Comparison of ENCODE assay signal across 9 cellular contexts in genomic region chr22:28116261-28116673, GRCh38.
DNase-seq lines count a peak whose midpoint lies in the region; ATAC-seq, FAIRE-seq and TF ChIP-seq lines count a peak whose summit lies in the region.
"Had no signal": no experiment of that assay in that cellular context is flagged by ENCODE, and none has a peak within 500 bp of the region (broad histone marks: within the 10 kb centered on the region; RNA-seq: fewer than 3 reads in every experiment).

No MANE protein-coding gene starts in this region.

- ATAC-seq in thoracic aorta (ENCODE audit: insufficient number of reproducible peaks, low FRiP score, low read depth) (peak; percentile 40), HG02852 (IDR thresholded peaks at IDR 0.05; ENCODE audit: unreplicated experiment) (no peak), HG02973 (IDR thresholded peaks at IDR 0.05; ENCODE audit: unreplicated experiment) (no peak)

- no peaks in the 10 kb centered on the region for H3K27me3 ChIP-seq in bronchial epithelial cell (ENCODE audit: control insufficient read depth, insufficient read depth, low read length)
- no peaks in the 10 kb centered on the region for H3K27me3 ChIP-seq in thoracic aorta (replicated peaks; ENCODE audit: insufficient read depth)

- DNase-seq in HS-5 (ENCODE audit: low read depth) (peak; percentile 88), bronchial epithelial cell (ENCODE audit: low read depth) (peak; percentile 97), kidney glomerular epithelial cell (lab: John Stamatoyannopoulos, UW) (peak; percentile 100), thoracic aorta (ENCODE audit: low spot score) (peak; percentile 25), SIG-M5 treated with dmso at 0.1 percent for 504 hours (lab: John Stamatoyannopoulos, UW; ENCODE audit: unreplicated experiment) (no peak), putamen (ENCODE audit: low spot score) (no peak)
- DNase-seq: NCI-H1105 had no signal

- H3K36me3 ChIP-seq in bronchial epithelial cell (ENCODE audit: control insufficient read depth, insufficient read depth, low read length), result no peaks in the 10 kb centered on the region
- H3K36me3 ChIP-seq in thoracic aorta, result no peaks in the 10 kb centered on the region

- H3K27ac ChIP-seq in thoracic aorta, result peak overlapping the region; percentile 76 to 85

- H3K9me3 ChIP-seq in thoracic aorta, result no peaks in the 10 kb centered on the region

- peak; percentile 75 for FAIRE-seq in bronchial epithelial cell (lab: Jason Lieb, UNC)

- peaks cover 16 to 64% of the 10 kb centered on the region in 2 donors for H3K4me1 ChIP-seq in thoracic aorta (ENCODE audit: control insufficient read depth in 1 of 2, low read depth in 2 of 2)

- H3K4me3 ChIP-seq in bronchial epithelial cell (ENCODE audit: low read depth, low read length) (no peak overlapping the region), thoracic aorta (no peak overlapping the region)

- TF ChIP-seq CTCF in bronchial epithelial cell (IDR thresholded peaks at IDR 0.05; ENCODE audit: insufficient read depth, low read length, severe bottlenecking) (no peak), thoracic aorta (IDR thresholded peaks at IDR 0.05) (no peak)

Comparison
In these comparisons a context has a peak if more than half of its experiments do, and no peak if none do; other contexts are left out.
1. DNase-seq: peak in HS-5 (single experiment), bronchial epithelial cell (single experiment), kidney glomerular epithelial cell (single experiment) and thoracic aorta (single experiment); none in SIG-M5 treated with dmso at 0.1 percent for 504 hours (single experiment) and putamen (single experiment).